In the genomic region with DNA sequence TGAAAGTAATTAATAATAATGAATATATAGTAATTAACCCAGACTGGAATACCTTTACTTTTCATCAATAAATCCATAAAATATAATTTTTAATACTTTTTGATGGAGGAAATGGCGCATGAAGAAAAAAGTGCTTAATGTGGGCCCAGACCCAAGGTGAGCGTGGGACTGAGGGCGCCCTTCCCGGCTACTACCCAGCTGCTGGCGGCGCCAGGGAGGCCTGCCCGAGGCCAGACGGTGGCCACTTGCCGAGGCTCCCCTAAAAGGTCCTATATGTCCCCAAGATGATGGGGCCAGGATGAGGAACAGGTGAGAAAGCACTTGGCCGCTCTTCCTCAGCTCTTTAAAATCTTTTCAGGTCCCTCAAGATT, we compare ENCODE assay signal across 8 cellular contexts. TPM values are rescaled to one million over a fixed set of nuclear protein-coding genes. Genes with fewer than 3 reads are reported as not detected.
DNase-seq lines count a peak whose midpoint lies in the region; ATAC-seq, FAIRE-seq and TF ChIP-seq lines count a peak whose summit lies in the region.

No MANE protein-coding gene starts in this region.

- H3K18ac ChIP-seq in neuronal stem cell (ENCODE audit: low read length): peak overlapping the region; percentile 60

- peaks cover 26 to 73% (median 50%) of the 10 kb centered on the region in 4 donors for H3K4me1 Mint-ChIP-seq in CD4-positive, CD25-positive, alpha-beta regulatory T cell

- peaks cover 69% of the 10 kb centered on the region for H3K4me1 ChIP-seq in CD4-positive, CD25-positive, alpha-beta regulatory T cell (ENCODE audit: control insufficient read depth, insufficient read depth, low read length, poor library complexity, severe bottlenecking)
- H3K4me1 ChIP-seq in neuronal stem cell (ENCODE audit: control insufficient read depth in 2 of 2, insufficient read depth in 1 of 2, low read depth in 1 of 2, low read length in 2 of 2): peaks cover 13% of the 10 kb centered on the region in 2 donors

- DNase-seq in CD4-positive, CD25-positive, alpha-beta regulatory T cell: no peak
- DNase-seq in NCI-H69 (lab: John Stamatoyannopoulos, UW) (peak; percentile 21), dorsolateral prefrontal cortex (no peak), neuronal stem cell (ENCODE audit: low spot score) (no peak), urothelium cell line (ENCODE audit: low spot score) (no peak)

- H3K23ac ChIP-seq in neuronal stem cell (ENCODE audit: low read depth, low read length, poor library complexity): no peak overlapping the region

- H3K9me3 ChIP-seq in CD4-positive, CD25-positive, alpha-beta regulatory T cell (ENCODE audit: control insufficient read depth in 2 of 2, low read length in 2 of 2): no peaks in the 10 kb centered on the region
- no peaks in the 10 kb centered on the region for H3K9me3 ChIP-seq in neuronal stem cell (replicated peaks in 1 of 2; ENCODE audit: control insufficient read depth in 2 of 2, insufficient read depth in 1 of 2, low read depth in 1 of 2, low read length in 2 of 2)

- peak overlapping the region; percentile 54 for H3K4me3 ChIP-seq in CD4-positive, CD25-positive, alpha-beta regulatory T cell (ENCODE audit: low read depth, low read length)
- peak overlapping the region in 36 of 59 donors; percentile 10 to 57 (median 40) for H3K4me3 ChIP-seq in dorsolateral prefrontal cortex
- H3K4me3 ChIP-seq in neuronal stem cell (ENCODE audit: low read length in 2 of 2): no peak overlapping the region

- no peak overlapping the region for H2BK120ac ChIP-seq in neuronal stem cell (ENCODE audit: low read depth, low read length)

- H2BK5ac ChIP-seq in neuronal stem cell (ENCODE audit: low read length): no peak overlapping the region

- no peaks in the 10 kb centered on the region for H3K36me3 Mint-ChIP-seq in CD4-positive, CD25-positive, alpha-beta regulatory T cell

- peak overlapping the region; percentile 83 for H3K27ac ChIP-seq in CD4-positive, CD25-positive, alpha-beta regulatory T cell (ENCODE audit: insufficient read depth, low read length, poor library complexity, severe bottlenecking)
- H3K27ac ChIP-seq in dorsolateral prefrontal cortex: peak overlapping the region in 58 of 59 donors; percentile 79 to 100 (median 96)
- H3K27ac ChIP-seq in neuronal stem cell (replicated peaks; ENCODE audit: low read length): no peak overlapping the region

- H3K4ac ChIP-seq in neuronal stem cell (ENCODE audit: low read length): no peak overlapping the region

- FAIRE-seq in urothelium cell line (lab: Jason Lieb, UNC): no peak

- H3K79me1 ChIP-seq in neuronal stem cell (ENCODE audit: low read depth, low read length): no peaks in the 10 kb centered on the region

- no peak overlapping the region for H3K14ac ChIP-seq in neuronal stem cell (ENCODE audit: low read length)

- peaks cover 0 to 1% (median 0%) of the 10 kb centered on the region in 7 donors for H3K9me3 Mint-ChIP-seq in CD4-positive, CD25-positive, alpha-beta regulatory T cell

- no peaks in the 10 kb centered on the region for H3K27me3 Mint-ChIP-seq in CD4-positive, CD25-positive, alpha-beta regulatory T cell

- TF ChIP-seq CTCF in dorsolateral prefrontal cortex (IDR thresholded peaks at IDR 0.05 in 54 of 56, conservative IDR thresholded peaks at IDR 0.05 in 2 of 56; ENCODE audit: low read depth in 1 of 56, partially characterized antibody in 56 of 56): peak in 5 of 56 donors; percentile 2 to 42 (median 21)

- no peaks in the 10 kb centered on the region for H3K27me3 ChIP-seq in CD4-positive, CD25-positive, alpha-beta regulatory T cell (ENCODE audit: control insufficient read depth, insufficient read depth, low read length)
- H3K27me3 ChIP-seq in dorsolateral prefrontal cortex (no peaks in the 10 kb centered on the region), neuronal stem cell (ENCODE audit: control insufficient read depth in 3 of 3, insufficient read depth in 3 of 3, low read depth in 1 of 3, low read length in 3 of 3) (no peaks in the 10 kb centered on the region)

- no peak overlapping the region for H2AK5ac ChIP-seq in neuronal stem cell (ENCODE audit: low read depth, low read length)

- peak overlapping the region; percentile 89 to 96 (median 90) for H3K27ac Mint-ChIP-seq in CD4-positive, CD25-positive, alpha-beta regulatory T cell

- H2AFZ ChIP-seq in neuronal stem cell (ENCODE audit: low read length): peak overlapping the region; percentile 51

- H2BK15ac ChIP-seq in neuronal stem cell (ENCODE audit: low read length): no peak overlapping the region

- H2BK12ac ChIP-seq in neuronal stem cell (ENCODE audit: low read length): no peak overlapping the region

- peak overlapping the region; percentile 24 for H3K9ac ChIP-seq in neuronal stem cell (ENCODE audit: low read depth, low read length, poor library complexity)

- intact Hi-C loops in dorsolateral prefrontal cortex (cut with DNase I): loop anchor here in 1 of 2 donors (2.0 to 10.0 kb wide), 2 partner anchors 42 to 1116 kb away; no protein-coding TSS in a partner anchor

- peak overlapping the region in 2 of 4 donors; percentile 48 to 59 for H3K4me3 Mint-ChIP-seq in CD4-positive, CD25-positive, alpha-beta regulatory T cell

- no peak overlapping the region for H4K91ac ChIP-seq in neuronal stem cell (ENCODE audit: low read depth, low read length, poor library complexity)

- no peak overlapping the region for H4K8ac ChIP-seq in neuronal stem cell (ENCODE audit: low read depth, low read length)

- no peaks in the 10 kb centered on the region for H3K36me3 ChIP-seq in CD4-positive, CD25-positive, alpha-beta regulatory T cell (ENCODE audit: control insufficient read depth, insufficient read depth, low read length)
- no peaks in the 10 kb centered on the region for H3K36me3 ChIP-seq in neuronal stem cell (replicated peaks in 1 of 2; ENCODE audit: control insufficient read depth in 2 of 2, insufficient read depth in 2 of 2, low read length in 2 of 2)

- ATAC-seq in CD4-positive, CD25-positive, alpha-beta regulatory T cell (ENCODE audit: low read depth in 2 of 2): no peak
- ATAC-seq in GM18511 (IDR thresholded peaks at IDR 0.05; ENCODE audit: unreplicated experiment) (no peak), HG03159 (IDR thresholded peaks at IDR 0.05; ENCODE audit: unreplicated experiment) (no peak), GM21390 (IDR thresholded peaks at IDR 0.05; ENCODE audit: unreplicated experiment) (no peak)

- WGBS in neuronal stem cell (ENCODE audit: extremely low coverage in 2 of 2, insufficient read length in 2 of 2, insufficient replicate concordance in 1 of 2), 2 donors: no CpG with 5 or more reads among the region's 10 CpGs

- no peak overlapping the region for H3K4me2 ChIP-seq in neuronal stem cell (ENCODE audit: insufficient read depth, low read length, poor library complexity, severe bottlenecking)

RNA-seq across cellular contexts. Expression of a gene that starts 29.1 kb away (rescaled TPM):
- total RNA-seq in CD4-positive, CD25-positive, alpha-beta regulatory T cell: 1,080 TPM
- polyA plus RNA-seq in CD4-positive, CD25-positive, alpha-beta regulatory T cell: 10 to 100 TPM; 48.7 to 71.3 (median 57.9) TPM
- 100 to 1,000 TPM in 38 of 120 experiments, 10 to 100 TPM in 82; 53.0 to 156 (median 94.4) TPM for total RNA-seq in dorsolateral prefrontal cortex
- 75.0 TPM for polyA plus RNA-seq in neuronal stem cell (2013, experiment 1 of 2)
- 76.2 TPM for polyA plus RNA-seq in neuronal stem cell (2013, experiment 2 of 2)

Comparison
In these comparisons a context has a peak if more than half of its experiments do, and no peak if none do; other contexts are left out.
1. H3K4me3 ChIP-seq: peak in CD4-positive, CD25-positive, alpha-beta regulatory T cell (single experiment) and dorsolateral prefrontal cortex (36 of 59); none in neuronal stem cell (0 of 2).